Comparison of ENCODE assay signal across 23 cellular contexts in genomic region chr1:101377436-101377835, GRCh38.
A peak's percentile ranks its signal among the peaks of the same experiment; 100 is the strongest.
DNase-seq lines count a peak whose midpoint lies in the region; ATAC-seq, FAIRE-seq and TF ChIP-seq lines count a peak whose summit lies in the region.
"Had no signal": no experiment of that assay in that cellular context is flagged by ENCODE, and none has a peak within 500 bp of the region (broad histone marks: within the 10 kb centered on the region; RNA-seq: fewer than 3 reads in every experiment).

No MANE protein-coding gene starts in this region.

- no peaks in the 10 kb centered on the region for H3K36me3 ChIP-seq in DND-41 (ENCODE audit: insufficient read depth, low read length)
- peaks cover 5% of the 10 kb centered on the region; the same call in 1 of the 2 replicates for H3K36me3 ChIP-seq in KOPT-K1 (ENCODE audit: insufficient read depth, low read length)
- 0 out of 4 replicates have a peak, but pooled peaks cover 0 to 2% of the 10 kb centered on the region in 2 experiments for H3K36me3 ChIP-seq in GM12878 (ENCODE audit: control insufficient read depth in 2 of 2, insufficient read depth in 2 of 2, low read length in 1 of 2)
- H3K36me3 ChIP-seq in neuronal stem cell (replicated peaks in 1 of 2; ENCODE audit: control insufficient read depth in 2 of 2, insufficient read depth in 2 of 2, low read length in 2 of 2): no peaks in the 10 kb centered on the region
- H3K36me3 ChIP-seq: BE2C, BLaER1 had no signal

- H2AK5ac ChIP-seq in neuronal stem cell (ENCODE audit: low read depth, low read length): no peak overlapping the region

- H4K20me1 ChIP-seq in DND-41 (ENCODE audit: insufficient read depth, low read length) (no peaks in the 10 kb centered on the region), GM12878 (ENCODE audit: control insufficient read depth, insufficient read depth) (no peaks in the 10 kb centered on the region)
- H4K20me1 ChIP-seq: BLaER1 had no signal

- H3K27me3 ChIP-seq in DND-41 (ENCODE audit: insufficient read depth, low read length, poor library complexity): no peaks in the 10 kb centered on the region
- H3K27me3 ChIP-seq in GM12878 (replicated peaks in 1 of 2; ENCODE audit: control insufficient read depth in 2 of 2, insufficient read depth in 2 of 2, low read length in 1 of 2): no peaks in the 10 kb centered on the region
- H3K27me3 ChIP-seq in neuronal stem cell (ENCODE audit: control insufficient read depth in 3 of 3, insufficient read depth in 3 of 3, low read depth in 1 of 3, low read length in 3 of 3): no peaks in the 10 kb centered on the region
- H3K27me3 ChIP-seq: BE2C, BLaER1 had no signal

- H2BK5ac ChIP-seq in neuronal stem cell (ENCODE audit: low read length): no peak overlapping the region

- no peak overlapping the region for H2BK120ac ChIP-seq in neuronal stem cell (ENCODE audit: low read depth, low read length)

- H3K79me2 ChIP-seq in DND-41 (ENCODE audit: insufficient read depth, low read length) (no peaks in the 10 kb centered on the region), GM12878 (ENCODE audit: control insufficient read depth, insufficient read depth, low read length) (peaks cover 75% of the 10 kb centered on the region)

- H3K79me1 ChIP-seq in neuronal stem cell (ENCODE audit: low read depth, low read length): no peaks in the 10 kb centered on the region

- H2BK15ac ChIP-seq in neuronal stem cell (ENCODE audit: low read length): no peak overlapping the region

- H3K9ac ChIP-seq in DND-41 (ENCODE audit: low read depth, low read length) (no peak overlapping the region), GM12878 (ENCODE audit: control insufficient read depth, insufficient read depth, low read length) (no peak overlapping the region), neuronal stem cell (ENCODE audit: low read depth, low read length, poor library complexity) (no peak overlapping the region)
- H3K9ac ChIP-seq: BLaER1 had no signal

- no TSS peak for BruUV-seq in GM12878 (replicated peaks; lab: Mats Ljungman, UMichigan)

- H2AFZ ChIP-seq in DND-41 (ENCODE audit: low read depth, low read length) (no peak overlapping the region), GM12878 (ENCODE audit: control insufficient read depth, low read depth, low read length) (no peak overlapping the region), neuronal stem cell (ENCODE audit: low read length) (no peak overlapping the region)

- peak; percentile 59 for FAIRE-seq in GM12891 (lab: Jason Lieb, UNC)
- FAIRE-seq in GM12878 (lab: Jason Lieb, UNC): no peak
- FAIRE-seq: A549, G401.6 had no signal

- H3K27ac ChIP-seq in DND-41 (ENCODE audit: low read length) (peak overlapping the region; percentile 19), KOPT-K1 (ENCODE audit: low read depth, low read length, poor library complexity, severe bottlenecking) (peak overlapping the region; percentile 66), GM12878 (ENCODE audit: control insufficient read depth, insufficient read depth) (peak overlapping the region; percentile 91), neuronal stem cell (replicated peaks; ENCODE audit: low read length) (no peak overlapping the region)
- H3K27ac ChIP-seq: 22Rv1, A549, BLaER1 had no signal

- SMC1A ChIA-PET in GM12878 (lab: Charles Lee; ENCODE audit: uncharacterized antibody, unreplicated experiment): interaction anchor here (0.6 to 20.9 kb wide), 10 partner anchors 11 to 67 kb away, joined by 3 to 618 read pairs (median 12); no protein-coding TSS in a partner anchor

- in situ Hi-C loops in GM12878 (cut with MboI): loop anchor here (25.0 kb wide), 1 partner anchor 1615 kb away; the partner anchor contains the start of gene FRRS1

- H3K4ac ChIP-seq in neuronal stem cell (ENCODE audit: low read length): no peak overlapping the region

- H3K14ac ChIP-seq in neuronal stem cell (ENCODE audit: low read length): no peak overlapping the region

- TF ChIP-seq CTCF in DND-41 (IDR thresholded peaks at IDR 0.05; ENCODE audit: borderline replicate concordance, extremely low read depth, low read length, poor library complexity, severe bottlenecking) (no peak), GM12878 (IDR thresholded peaks at IDR 0.05 in 2 of 3, conservative IDR thresholded peaks at IDR 0.05 in 1 of 3; ENCODE audit: control insufficient read depth in 2 of 3, extremely low read depth in 1 of 3, insufficient read depth in 1 of 3, low read depth in 3 of 3, low read length in 3 of 3) (no peak)

- RAD21 ChIA-PET in GM12878 (lab: Charles Lee; ENCODE audit: unreplicated experiment): interaction anchor here (0.7 to 12.9 kb wide), 9 partner anchors 10 to 68 kb away, joined by 3 to 219 read pairs (median 15); no protein-coding TSS in a partner anchor

- H4K8ac ChIP-seq in neuronal stem cell (ENCODE audit: low read depth, low read length): no peak overlapping the region

- peak; percentile 61 for ATAC-seq in DND-41 (ENCODE audit: insufficient read depth, low read depth)
- no peak for ATAC-seq in GM12878
- no peak for ATAC-seq in GM19351 (IDR thresholded peaks at IDR 0.05; ENCODE audit: unreplicated experiment)
- ATAC-seq: A549 had no signal

- no peak for TF ChIP-seq RAD21 in GM12878 (IDR thresholded peaks at IDR 0.05; ENCODE audit: insufficient read depth, low read depth, low read length)

- DNase-seq in DND-41: peak; percentile 37
- DNase-seq in GM12891 (ENCODE audit: insufficient read length, low spot score): no peak
- no peak for DNase-seq in GM12878 (ENCODE audit: low read depth, low spot score)
- no peak for DNase-seq in neuronal stem cell (ENCODE audit: low spot score)
- no peak for DNase-seq in activated gamma-delta T cell (lab: John Stamatoyannopoulos, UW)
- DNase-seq in Ammon's horn (ENCODE audit: low spot score): no peak
- DNase-seq: AML-193; BE2C; C1 segment of cervical spinal cord; CD4-positive, alpha-beta memory T cell; CD4-positive, CD25-positive, alpha-beta regulatory T cell; CD8-positive, alpha-beta memory T cell; COR-L47; DMS 273 treated with DMSO at 0.1 percent for 48 hours; DMS153; DMS53; DMS79 had no signal

- no peak overlapping the region for H2BK12ac ChIP-seq in neuronal stem cell (ENCODE audit: low read length)

- no peak overlapping the region for H3K18ac ChIP-seq in neuronal stem cell (ENCODE audit: low read length)

- TF ChIP-seq POLR2A in GM12891 (IDR thresholded peaks at IDR 0.05; ENCODE audit: low read depth, low read length): no peak
- no peak for TF ChIP-seq POLR2A in GM12878 (IDR thresholded peaks at IDR 0.05; ENCODE audit: low read depth, low read length)

- CTCF ChIA-PET in GM12878 (lab: Yijun Ruan, JAX): interaction anchor here (0.6 to 6.1 kb wide), 11 partner anchors 10 to 240 kb away, joined by 3 to 53 read pairs (median 4); no protein-coding TSS in a partner anchor

- no peak for TF ChIP-seq EP300 in GM12878 (IDR thresholded peaks at IDR 0.05; ENCODE audit: borderline replicate concordance in 1 of 2, control insufficient read depth in 1 of 2, low read depth in 2 of 2, low read length in 2 of 2)

- whole genome bisulfite sequencing in GM12878 (ENCODE audit: insufficient coverage, insufficient replicate concordance, low lambda C conversion rate, missing lambda C conversion rate): 100% methylated on average over 2 of the region's 2 CpGs
- no CpG with 5 or more reads among the region's 2 CpGs for WGBS in neuronal stem cell (ENCODE audit: extremely low coverage in 2 of 2, insufficient read length in 2 of 2, insufficient replicate concordance in 1 of 2), 2 donors

- intact Hi-C loops in GM12878 (cut with micrococcal nuclease; ENCODE audit: unreplicated experiment): no loop called here

- no peak overlapping the region for H3K23ac ChIP-seq in neuronal stem cell (ENCODE audit: low read depth, low read length, poor library complexity)

- H3K4me2 ChIP-seq in DND-41 (ENCODE audit: insufficient read depth, low read length) (no peak overlapping the region), GM12878 (ENCODE audit: control insufficient read depth, insufficient read depth) (peak overlapping the region; percentile 15; the same call in 1 of the 2 replicates), neuronal stem cell (ENCODE audit: insufficient read depth, low read length, poor library complexity, severe bottlenecking) (no peak overlapping the region)
- H3K4me2 ChIP-seq: A549, BLaER1 had no signal

- POLR2A ChIA-PET in GM12878 (lab: Charles Lee): interaction anchor here (0.9 to 6.2 kb wide), 10 partner anchors 10 to 68 kb away, joined by 4 to 74 read pairs (median 6); no protein-coding TSS in a partner anchor

- no peak overlapping the region for H3K4me3 ChIP-seq in DND-41 (ENCODE audit: low read depth in 1 of 2, low read length in 2 of 2)
- 0 out of 2 replicates have a peak overlapping the region, but pooled peaks have one; percentile 9 for H3K4me3 ChIP-seq in GM12878
- no peak overlapping the region for H3K4me3 ChIP-seq in neuronal stem cell (ENCODE audit: low read length in 2 of 2)
- H3K4me3 ChIP-seq: A549, BLaER1 had no signal

- H3K9me3 ChIP-seq in DND-41 (ENCODE audit: insufficient read depth, low read length, severe bottlenecking) (no peaks in the 10 kb centered on the region), KOPT-K1 (ENCODE audit: insufficient read depth, low read length, poor library complexity, severe bottlenecking) (peaks cover 23% of the 10 kb centered on the region), GM12878 (replicated peaks; ENCODE audit: control insufficient read depth, insufficient read depth, low read length) (peaks cover 22% of the 10 kb centered on the region), neuronal stem cell (replicated peaks in 1 of 2; ENCODE audit: control insufficient read depth in 2 of 2, insufficient read depth in 1 of 2, low read depth in 1 of 2, low read length in 2 of 2) (peaks cover 2 to 4% of the 10 kb centered on the region in 2 donors)
- H3K9me3 ChIP-seq: A549, BE2C had no signal

- no peak overlapping the region for H4K91ac ChIP-seq in neuronal stem cell (ENCODE audit: low read depth, low read length, poor library complexity)

- peaks cover 48% of the 10 kb centered on the region for H3K4me1 ChIP-seq in DND-41 (ENCODE audit: insufficient read depth, low read length)
- peaks cover 32% of the 10 kb centered on the region for H3K4me1 ChIP-seq in GM12878 (ENCODE audit: control insufficient read depth, insufficient read depth, low read length)
- H3K4me1 ChIP-seq in neuronal stem cell (ENCODE audit: control insufficient read depth in 2 of 2, insufficient read depth in 1 of 2, low read depth in 1 of 2, low read length in 2 of 2): peaks cover 0 to 7% of the 10 kb centered on the region in 2 donors
- H3K4me1 ChIP-seq: A549 had no signal

TF ChIP-seq in GM12891, 5 proteins besides CTCF, POLR2A, EP300 and RAD21 (continues in another document):
- TF ChIP-seq POLR2AphosphoS5 (IDR thresholded peaks at IDR 0.05; ENCODE audit: low read depth, low read length): no peak
- no peak for TF ChIP-seq POU2F2 (IDR thresholded peaks at IDR 0.05; ENCODE audit: low read depth, low read length)
- TF ChIP-seq PAX5 (IDR thresholded peaks at IDR 0.05; ENCODE audit: insufficient read depth, low read length, severe bottlenecking): no peak
- TF ChIP-seq TAF1 (IDR thresholded peaks at IDR 0.05; ENCODE audit: low read depth, low read length): no peak

TF ChIP-seq in GM12878, 131 proteins besides CTCF, POLR2A, EP300 and RAD21 (continues in another document):
- no peak for TF ChIP-seq ASH2L (IDR thresholded peaks at IDR 0.05; ENCODE audit: borderline replicate concordance, low read depth)
- no peak for TF ChIP-seq ETV6 (conservative IDR thresholded peaks at IDR 0.05 in 1 of 2, IDR thresholded peaks at IDR 0.05 in 1 of 2; ENCODE audit: borderline replicate concordance in 1 of 2, low read depth in 1 of 2)
- no peak for TF ChIP-seq STAT3 (IDR thresholded peaks at IDR 0.05; ENCODE audit: low read depth, low read length)
